23 cellular contexts compared by ENCODE assay signal in genomic region chr13:60047943-60048342, GRCh38.
DNase-seq lines count a peak whose midpoint lies in the region; ATAC-seq and TF ChIP-seq lines count a peak whose summit lies in the region.
"Had no signal": no experiment of that assay in that cellular context is flagged by ENCODE, and none has a peak within 500 bp of the region (broad histone marks: within the 10 kb centered on the region; RNA-seq: fewer than 3 reads in every experiment).

No MANE protein-coding gene starts in this region.

- in situ Hi-C loops in mammary epithelial cell (cut with MboI; ENCODE audit: low sequenced_read_pairs in 2 of 2) = no loop called here

- intact Hi-C loops in mammary epithelial cell (cut with micrococcal nuclease) = no loop called here

- no peak overlapping the region for H3K27ac Mint-ChIP-seq in CD8-positive, alpha-beta memory T cell
- H3K27ac Mint-ChIP-seq: effector memory CD8-positive, alpha-beta T cell; nephron had no signal

- no TSS peak for BruUV-seq in mammary epithelial cell (replicated peaks; lab: Mats Ljungman, UMichigan)

- WGBS in mammary epithelial cell (ENCODE audit: low coverage, missing lambda C conversion rate) = 60% methylated on average over 3 of the region's 3 CpGs

- no peaks in the 10 kb centered on the region for H3K27me3 ChIP-seq in DND-41 (ENCODE audit: insufficient read depth, low read length, poor library complexity)
- H3K27me3 ChIP-seq in MG63 = no peaks in the 10 kb centered on the region
- no peaks in the 10 kb centered on the region for H3K27me3 ChIP-seq in mammary epithelial cell (ENCODE audit: insufficient read depth, low read length)
- H3K27me3 ChIP-seq in CD8-positive, alpha-beta memory T cell (ENCODE audit: insufficient read depth, low read length, poor library complexity, severe bottlenecking) = no peaks in the 10 kb centered on the region
- H3K27me3 ChIP-seq: hepatocyte, Peyer's patch had no signal

- no peak overlapping the region for H2AFZ ChIP-seq in DND-41 (ENCODE audit: low read depth, low read length)
- no peak overlapping the region for H2AFZ ChIP-seq in mammary epithelial cell (ENCODE audit: low read depth, low read length)
- H2AFZ ChIP-seq: hepatocyte had no signal

- CTCF ChIA-PET in mammary epithelial cell (lab: Charles Lee; ENCODE audit: low non-redundant PET) = interaction anchor here (0.7 kb wide), 1 partner anchor 82 kb away, joined by 5 read pairs; no protein-coding TSS in a partner anchor
- CTCF ChIA-PET in CD8-positive, alpha-beta memory T cell (lab: Charles Lee) = no interaction called here

- DNase-seq in DND-41 = no peak
- peak; percentile 0 for DNase-seq in MG63
- DNase-seq in mammary epithelial cell = peak; percentile 1
- DNase-seq in iris pigment epithelial cell (ENCODE audit: low read depth) = peak; percentile 5
- no peak for DNase-seq in NCI-H1694 treated with DMSO at 0.1 percent for 48 hours (lab: John Stamatoyannopoulos, UW)
- DNase-seq in NCI-H510A (lab: John Stamatoyannopoulos, UW) = no peak
- DNase-seq in CD8-positive, alpha-beta memory T cell = no peak
- DNase-seq in NCI-H128 (lab: John Stamatoyannopoulos, UW; ENCODE audit: unreplicated experiment) = no peak
- DNase-seq: activated CD4-positive, alpha-beta T cell treated with anti-CD3 and anti-CD28 coated beads for 48 hours; activated CD8-positive, alpha-beta memory T cell treated with anti-CD3 and anti-CD28 coated beads, Interleukin-2, amount 50 U/mL, for 4 hours; activated gamma-delta T cell; AML-193; amniotic stem cell; effector memory CD8-positive, alpha-beta T cell; mesenchymal stem cell; NCI-H1930; NCI-H82; Peyer's patch; stimulated activated CD8-positive, alpha-beta memory T cell treated with anti-CD3 and anti-CD28 coated beads, Interleukin-4, amount 100 ng/mL, for 48 hours; substantia nigra had no signal

- H3K4me2 ChIP-seq in DND-41 (ENCODE audit: insufficient read depth, low read length) = no peak overlapping the region
- no peak overlapping the region for H3K4me2 ChIP-seq in mammary epithelial cell (ENCODE audit: insufficient read depth, low read depth, low read length)
- H3K4me2 ChIP-seq: hepatocyte had no signal

- H3K4me1 ChIP-seq in DND-41 (ENCODE audit: insufficient read depth, low read length) (no peaks in the 10 kb centered on the region), mammary epithelial cell (ENCODE audit: insufficient read depth, low read length) (no peaks in the 10 kb centered on the region)
- no peaks in the 10 kb centered on the region for H3K4me1 ChIP-seq in CD8-positive, alpha-beta memory T cell (ENCODE audit: insufficient read depth, low read length)
- H3K4me1 ChIP-seq: Peyer's patch, prostate gland had no signal

- ATAC-seq in DND-41 (ENCODE audit: insufficient read depth, low read depth) = 0 out of 3 replicates have a peak, but pooled peaks have one; percentile 27
- ATAC-seq: effector memory CD8-positive, alpha-beta T cell had no signal

- H3K9me3 ChIP-seq in DND-41 (ENCODE audit: insufficient read depth, low read length, severe bottlenecking) (no peaks in the 10 kb centered on the region), MG63 (no peaks in the 10 kb centered on the region; the same call in 1 of the 2 replicates), mammary epithelial cell (replicated peaks; ENCODE audit: insufficient read depth, low read length) (no peaks in the 10 kb centered on the region)
- no peaks in the 10 kb centered on the region for H3K9me3 ChIP-seq in CD8-positive, alpha-beta memory T cell (ENCODE audit: low read length)
- H3K9me3 ChIP-seq: Peyer's patch, prostate gland had no signal

- no peaks in the 10 kb centered on the region for H4K20me1 ChIP-seq in DND-41 (ENCODE audit: insufficient read depth, low read length)
- H4K20me1 ChIP-seq in mammary epithelial cell (ENCODE audit: insufficient read depth, low read length) = no peaks in the 10 kb centered on the region

- H3K4me1 Mint-ChIP-seq in CD8-positive, alpha-beta memory T cell = no peaks in the 10 kb centered on the region
- H3K4me1 Mint-ChIP-seq: nephron had no signal

- H3K27ac ChIP-seq in DND-41 (ENCODE audit: low read length) (no peak overlapping the region), mammary epithelial cell (ENCODE audit: insufficient read depth, low read depth, low read length) (no peak overlapping the region)
- no peak overlapping the region for H3K27ac ChIP-seq in CD8-positive, alpha-beta memory T cell (ENCODE audit: low read depth, low read length)
- H3K27ac ChIP-seq: hepatocyte, Peyer's patch, prostate gland had no signal

- H3K9me3 Mint-ChIP-seq in CD8-positive, alpha-beta memory T cell = no peaks in the 10 kb centered on the region
- H3K9me3 Mint-ChIP-seq: effector memory CD8-positive, alpha-beta T cell had no signal

- POLR2A ChIA-PET in CD8-positive, alpha-beta memory T cell (lab: Charles Lee) = no interaction called here

- H3K9ac ChIP-seq in DND-41 (ENCODE audit: low read depth, low read length) (no peak overlapping the region), mammary epithelial cell (ENCODE audit: insufficient read depth, low read length) (no peak overlapping the region)

- H3K36me3 ChIP-seq in DND-41 (ENCODE audit: insufficient read depth, low read length) = peaks cover 7% of the 10 kb centered on the region; the same call in 1 of the 2 replicates
- peaks cover 7% of the 10 kb centered on the region; the same call in 1 of the 2 replicates for H3K36me3 ChIP-seq in MG63
- H3K36me3 ChIP-seq in mammary epithelial cell (ENCODE audit: insufficient read depth, low read length) = no peaks in the 10 kb centered on the region
- no peaks in the 10 kb centered on the region for H3K36me3 ChIP-seq in CD8-positive, alpha-beta memory T cell (ENCODE audit: insufficient read depth, low read length)
- H3K36me3 ChIP-seq: Peyer's patch, prostate gland had no signal

- H3K4me3 ChIP-seq in DND-41 (ENCODE audit: low read depth in 1 of 2, low read length in 2 of 2) (no peak overlapping the region), MG63 (no peak overlapping the region), mammary epithelial cell (replicated peaks in 1 of 3; ENCODE audit: insufficient read depth in 1 of 3, low read depth in 2 of 3, low read length in 3 of 3) (no peak overlapping the region)
- no peak overlapping the region for H3K4me3 ChIP-seq in CD8-positive, alpha-beta memory T cell (ENCODE audit: low read length)
- H3K4me3 ChIP-seq: hepatocyte, Peyer's patch, prostate gland had no signal

- H3K4me3 Mint-ChIP-seq in CD8-positive, alpha-beta memory T cell = no peak overlapping the region
- H3K4me3 Mint-ChIP-seq: effector memory CD8-positive, alpha-beta T cell; nephron had no signal

- dilution Hi-C loops in mammary epithelial cell (cut with HindIII; ENCODE audit: low sequenced_read_pairs) = no loop called here

- H3K36me3 Mint-ChIP-seq in CD8-positive, alpha-beta memory T cell = no peaks in the 10 kb centered on the region

- H3K79me2 ChIP-seq in DND-41 (ENCODE audit: insufficient read depth, low read length) = no peaks in the 10 kb centered on the region; the same call in 1 of the 2 replicates
- no peaks in the 10 kb centered on the region for H3K79me2 ChIP-seq in mammary epithelial cell (ENCODE audit: insufficient read depth, low read length)
- H3K79me2 ChIP-seq: hepatocyte had no signal

- no peaks in the 10 kb centered on the region for H3K27me3 Mint-ChIP-seq in CD8-positive, alpha-beta memory T cell
- H3K27me3 Mint-ChIP-seq: effector memory CD8-positive, alpha-beta T cell had no signal

- no peak for TF ChIP-seq CTCF in DND-41 (IDR thresholded peaks at IDR 0.05; ENCODE audit: borderline replicate concordance, extremely low read depth, low read length, poor library complexity, severe bottlenecking)
- TF ChIP-seq CTCF in mammary epithelial cell (conservative IDR thresholded peaks at IDR 0.05 in 1 of 2, IDR thresholded peaks at IDR 0.05 in 1 of 2; ENCODE audit: extremely low read depth in 1 of 2, insufficient read depth in 1 of 2, low read depth in 1 of 2, low read length in 2 of 2) = no peak

Comparison
In these comparisons a context has a peak if more than half of its experiments do, and no peak if none do; other contexts are left out.
1. DNase-seq: peak in MG63 (single experiment), mammary epithelial cell (single experiment) and iris pigment epithelial cell (single experiment); none in DND-41 (single experiment), NCI-H1694 treated with DMSO at 0.1 percent for 48 hours (single experiment), NCI-H510A (single experiment), CD8-positive, alpha-beta memory T cell (0 of 5) and NCI-H128 (single experiment).